In the genomic region with DNA sequence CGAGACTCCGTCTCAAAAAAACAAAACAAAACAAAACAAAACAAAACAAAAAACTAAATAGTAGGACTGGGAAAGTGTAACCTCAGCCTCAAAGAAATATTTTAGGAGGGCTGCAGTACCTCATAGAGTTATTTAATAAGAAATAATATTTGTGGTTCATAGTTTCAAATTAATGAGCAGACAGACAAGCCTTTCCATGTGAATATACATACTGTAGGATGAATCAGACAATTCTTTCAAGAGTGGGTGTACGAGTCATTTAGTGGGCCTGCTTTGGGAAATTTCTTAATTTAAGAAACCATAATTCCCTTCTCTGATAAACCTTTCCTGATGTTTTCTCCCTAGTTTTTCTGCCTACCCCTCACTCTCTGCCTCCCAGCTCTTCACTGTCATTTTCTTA, we compare ENCODE assay signal across 24 cellular contexts. TPM values are rescaled to one million over a fixed set of nuclear protein-coding genes. Genes with fewer than 3 reads are reported as not detected.
A peak's percentile ranks its signal among the peaks of the same experiment; 100 is the strongest.
DNase-seq lines count a peak whose midpoint lies in the region; ATAC-seq and TF ChIP-seq lines count a peak whose summit lies in the region.
"Had no signal": no experiment of that assay in that cellular context is flagged by ENCODE, and none has a peak within 500 bp of the region (broad histone marks: within the 10 kb centered on the region; RNA-seq: fewer than 3 reads in every experiment).

No MANE protein-coding gene starts in this region.

- no peak for TF ChIP-seq CTCF in foreskin keratinocyte (conservative IDR thresholded peaks at IDR 0.05)
- TF ChIP-seq CTCF in MM.1S (IDR thresholded peaks at IDR 0.05; ENCODE audit: low read length): no peak
- TF ChIP-seq CTCF in thyroid gland (IDR thresholded peaks at IDR 0.05): no peak

- peaks cover 97% of the 10 kb centered on the region for H3K4me1 ChIP-seq in CD4-positive, alpha-beta memory T cell (ENCODE audit: insufficient read depth, low read length)
- H3K4me1 ChIP-seq in foreskin keratinocyte (no peaks in the 10 kb centered on the region), MM.1S (ENCODE audit: low read length) (no peaks in the 10 kb centered on the region), thyroid gland (no peaks in the 10 kb centered on the region)
- H3K4me1 ChIP-seq: breast epithelium, parathyroid adenoma had no signal

- ATAC-seq in foreskin keratinocyte: peak; percentile 68
- ATAC-seq in GM21526 (IDR thresholded peaks at IDR 0.05; ENCODE audit: low FRiP score, unreplicated experiment): no peak
- ATAC-seq: K562, Panc1 had no signal

- H3K36me3 ChIP-seq in CD4-positive, alpha-beta memory T cell (ENCODE audit: insufficient read depth, low read length): peaks cover 17% of the 10 kb centered on the region
- H3K36me3 ChIP-seq in MM.1S (replicated peaks; ENCODE audit: insufficient read depth, low read length): no peaks in the 10 kb centered on the region
- H3K36me3 ChIP-seq in thyroid gland: no peaks in the 10 kb centered on the region
- H3K36me3 ChIP-seq: breast epithelium, tibial nerve had no signal

- intact Hi-C loops in CD4-positive, alpha-beta memory T cell (cut with micrococcal nuclease): loop anchor here (1.0 kb wide), 1 partner anchor 8 kb away; no protein-coding TSS in a partner anchor
- intact Hi-C loops in activated CD4-positive, alpha-beta memory T cell treated with anti-CD3 and anti-CD28 coated beads for 36 hours (cut with micrococcal nuclease): loop anchor here (1.0 kb wide), 2 partner anchors 9 kb away; no protein-coding TSS in a partner anchor
- intact Hi-C loops in thyroid gland (cut with DNase I): no loop called here

- POLR2A ChIA-PET in CD4-positive, alpha-beta memory T cell (lab: Charles Lee; ENCODE audit: partially characterized antibody): interaction anchor here (0.7 to 7.3 kb wide), 18 partner anchors 9 to 883 kb away, joined by 3 to 81 read pairs (median 9); partner anchors contain the start of gene CDC14A
- POLR2A ChIA-PET in activated CD4-positive, alpha-beta memory T cell treated with anti-CD3 and anti-CD28 coated beads for 36 hours (lab: Charles Lee): interaction anchor here (0.7 to 1.7 kb wide), 5 partner anchors 10 to 53 kb away, joined by 3 to 5 read pairs (median 3); no protein-coding TSS in a partner anchor

- H3K4me2 ChIP-seq in MM.1S (ENCODE audit: low read depth, low read length): no peak overlapping the region
- H3K4me2 ChIP-seq: BLaER1 treated with 17β-estradiol and CSF1 and Interleukin-3, amounts not matched to agents 10 nM and 100 nM had no signal

- H3K9me3 Mint-ChIP-seq in CD4-positive, alpha-beta memory T cell: peaks cover 0 to 19% (median 6%) of the 10 kb centered on the region in 8 donors
- peaks cover 17% of the 10 kb centered on the region for H3K9me3 Mint-ChIP-seq in activated CD4-positive, alpha-beta memory T cell treated with anti-CD3 and anti-CD28 coated beads for 36 hours

- peak; percentile 10 for DNase-seq in AG08395 (ENCODE audit: low spot score)
- no peak for DNase-seq in CD4-positive, alpha-beta memory T cell
- DNase-seq in activated CD4-positive, alpha-beta memory T cell treated with anti-CD3 and anti-CD28 coated beads for 36 hours: no peak
- peak in 1 of 2 donors; percentile 15 for DNase-seq in foreskin keratinocyte
- no peak for DNase-seq in MM.1S
- DNase-seq in cortex of kidney (lab: John Stamatoyannopoulos, UW): no peak
- no peak for DNase-seq in thyroid gland
- DNase-seq: activated CD8-positive, alpha-beta memory T cell treated with anti-CD3 and anti-CD28 coated beads for 24 hours; activated gamma-delta T cell treated with Interleukin-2 at 50 U/mL for 16 hours; DMS79; foreskin melanocyte; left ventricle myocardium inferior; NCI-H1092; NCI-H2107; NCI-H69 had no signal

- no peaks in the 10 kb centered on the region for H3K9me2 ChIP-seq in MM.1S (replicated peaks; ENCODE audit: insufficient read depth, low read length)

- H3K4me3 Mint-ChIP-seq in CD4-positive, alpha-beta memory T cell: peak overlapping the region in 7 of 8 donors; percentile 13 to 83 (median 72)
- no peak overlapping the region for H3K4me3 Mint-ChIP-seq in activated CD4-positive, alpha-beta memory T cell treated with anti-CD3 and anti-CD28 coated beads for 36 hours

- TF ChIP-seq POLR2A in thyroid gland (IDR thresholded peaks at IDR 0.05): no peak

- H3F3A ChIP-seq in MM.1S (ENCODE audit: insufficient read depth, low read length): no peaks in the 10 kb centered on the region

- H3K27ac Mint-ChIP-seq in CD4-positive, alpha-beta memory T cell: peak overlapping the region; percentile 84 to 94 (median 93)
- peak overlapping the region; percentile 66 for H3K27ac Mint-ChIP-seq in activated CD4-positive, alpha-beta memory T cell treated with anti-CD3 and anti-CD28 coated beads for 36 hours

- H3K27me3 Mint-ChIP-seq in CD4-positive, alpha-beta memory T cell: no peaks in the 10 kb centered on the region
- no peaks in the 10 kb centered on the region for H3K27me3 Mint-ChIP-seq in activated CD4-positive, alpha-beta memory T cell treated with anti-CD3 and anti-CD28 coated beads for 36 hours

- no peaks in the 10 kb centered on the region for H3K79me2 ChIP-seq in MM.1S (ENCODE audit: low read length)

- no peaks in the 10 kb centered on the region for H4K20me1 ChIP-seq in MM.1S (ENCODE audit: insufficient read depth, low read length)
- H4K20me1 ChIP-seq: BLaER1 treated with 17β-estradiol and CSF1 and Interleukin-3, amounts not matched to agents 10 nM and 100 nM had no signal

- H3K9me3 ChIP-seq in CD4-positive, alpha-beta memory T cell (ENCODE audit: control insufficient read depth in 1 of 2, low read length in 2 of 2): no peaks in the 10 kb centered on the region
- no peaks in the 10 kb centered on the region for H3K9me3 ChIP-seq in MM.1S (replicated peaks; ENCODE audit: insufficient read depth, low read length)
- no peaks in the 10 kb centered on the region for H3K9me3 ChIP-seq in thyroid gland
- H3K9me3 ChIP-seq: breast epithelium, left ventricle myocardium inferior, tibial nerve had no signal

- H3K27ac ChIP-seq in CD4-positive, alpha-beta memory T cell (ENCODE audit: low read depth, low read length): no peak overlapping the region
- H3K27ac ChIP-seq in foreskin keratinocyte (no peak overlapping the region), MM.1S (ENCODE audit: low read length) (no peak overlapping the region), thyroid gland (no peak overlapping the region)
- H3K27ac ChIP-seq: BLaER1 treated with 17β-estradiol and CSF1 and Interleukin-3, amounts not matched to agents 10 nM and 100 nM; breast epithelium; left ventricle myocardium inferior; parathyroid adenoma; SK-N-MC; tibial nerve had no signal

- 89 to 94% methylated on average over 3 of the region's 3 CpGs for WGBS in thyroid gland, 2 donors

- peaks cover 70 to 73% of the 10 kb centered on the region in 2 donors for H3K36me3 Mint-ChIP-seq in CD4-positive, alpha-beta memory T cell
- peaks cover 33% of the 10 kb centered on the region for H3K36me3 Mint-ChIP-seq in activated CD4-positive, alpha-beta memory T cell treated with anti-CD3 and anti-CD28 coated beads for 36 hours

- no peaks in the 10 kb centered on the region for H3K27me3 ChIP-seq in CD4-positive, alpha-beta memory T cell (ENCODE audit: insufficient read depth, low read length)
- H3K27me3 ChIP-seq in foreskin keratinocyte (no peaks in the 10 kb centered on the region), MM.1S (replicated peaks; ENCODE audit: insufficient read depth, low read length) (no peaks in the 10 kb centered on the region), thyroid gland (no peaks in the 10 kb centered on the region)
- H3K27me3 ChIP-seq: BLaER1 treated with 17β-estradiol and CSF1 and Interleukin-3, amounts not matched to agents 10 nM and 100 nM; breast epithelium; tibial nerve had no signal

- CTCF ChIA-PET in CD4-positive, alpha-beta memory T cell (lab: Charles Lee; ENCODE audit: partially characterized antibody): interaction anchor here (0.9 to 2.6 kb wide), 12 partner anchors 8 to 60 kb away, joined by 3 to 15 read pairs (median 6); no protein-coding TSS in a partner anchor
- CTCF ChIA-PET in activated CD4-positive, alpha-beta memory T cell treated with anti-CD3 and anti-CD28 coated beads for 36 hours (lab: Charles Lee): interaction anchor here (0.5 to 2.0 kb wide), 8 partner anchors 8 to 62 kb away, joined by 3 to 5 read pairs (median 4); no protein-coding TSS in a partner anchor

- peaks cover 70 to 96% (median 82%) of the 10 kb centered on the region in 4 donors for H3K4me1 Mint-ChIP-seq in CD4-positive, alpha-beta memory T cell
- peaks cover 84% of the 10 kb centered on the region for H3K4me1 Mint-ChIP-seq in activated CD4-positive, alpha-beta memory T cell treated with anti-CD3 and anti-CD28 coated beads for 36 hours (ENCODE audit: low read depth)

- H3K9ac ChIP-seq in MM.1S (ENCODE audit: low read length): no peak overlapping the region
- H3K9ac ChIP-seq: BLaER1 treated with 17β-estradiol and CSF1 and Interleukin-3, amounts not matched to agents 10 nM and 100 nM; parathyroid adenoma had no signal

- no peak overlapping the region for H2AFZ ChIP-seq in MM.1S (ENCODE audit: low read length)
- H2AFZ ChIP-seq: parathyroid adenoma had no signal

- no peak overlapping the region for H3K4me3 ChIP-seq in CD4-positive, alpha-beta memory T cell (ENCODE audit: low read length in 2 of 2)
- no peak overlapping the region for H3K4me3 ChIP-seq in MM.1S (ENCODE audit: low read length)
- H3K4me3 ChIP-seq in thyroid gland (replicated peaks in 1 of 3): no peak overlapping the region
- H3K4me3 ChIP-seq: BLaER1 treated with 17β-estradiol and CSF1 and Interleukin-3, amounts not matched to agents 10 nM and 100 nM; breast epithelium; K562; left ventricle myocardium inferior; SK-N-MC; skin epidermis; tibial nerve had no signal

RNA-seq across cellular contexts. Expression of gene CDC14A, which starts 52.5 kb away (rescaled TPM):
- total RNA-seq in CD4-positive, alpha-beta memory T cell: 100 to 1,000 TPM; 108 to 119 TPM
- polyA plus RNA-seq in CD4-positive, alpha-beta memory T cell: 10 to 100 TPM; 37.7 to 72.3 TPM
- total RNA-seq in activated CD4-positive, alpha-beta memory T cell treated with anti-CD3 and anti-CD28 coated beads for 36 hours: 10 to 100 TPM; 18.9 to 20.2 TPM
- total RNA-seq in foreskin keratinocyte (2.6 and 3.1 TPM in 2 replicates), thyroid gland (10 to 100 TPM; 17.1 to 32.8 (median 28.0) TPM)
- 0.58 TPM in 2 replicates for polyA plus RNA-seq in foreskin keratinocyte
